ENCODE assay signal across 23 cellular contexts in genomic region chr2:6254446-6254845, GRCh38.
DNase-seq lines count a peak whose midpoint lies in the region.
"Had no signal": no experiment of that assay in that cellular context is flagged by ENCODE, and none has a peak within 500 bp of the region (broad histone marks: within the 10 kb centered on the region; RNA-seq: fewer than 3 reads in every experiment).

No MANE protein-coding gene starts in this region.

- intact Hi-C loops in cardiac septum (cut with DNase I) = no loop called here

- DNase-seq in NCI-H2081 (lab: John Stamatoyannopoulos, UW) (peak; percentile 39 to 86), NCI-H2081 treated with DMSO at 0.1 percent for 48 hours (lab: John Stamatoyannopoulos, UW) (no peak), NCI-H1694 treated with DMSO at 0.1 percent for 48 hours (lab: John Stamatoyannopoulos, UW) (peak; percentile 87), NCI-H748 (lab: John Stamatoyannopoulos, UW; ENCODE audit: unreplicated experiment) (peak; percentile 93), left kidney (ENCODE audit: low read depth, low spot score) (peak; percentile 11), medulla oblongata (ENCODE audit: extremely low spot score) (no peak), cardiac septum (ENCODE audit: low spot score) (no peak)
- DNase-seq in activated CD4-positive, alpha-beta T cell treated with anti-CD3 and anti-CD28 coated beads, Interleukin-2, amount 50 U/mL, for 1 hour = no peak
- DNase-seq: activated CD4-positive, alpha-beta memory T cell treated with anti-CD3 and anti-CD28 coated beads for 36 hours; activated effector memory CD4-positive, alpha-beta T cell treated with Interleukin-2 at 50 U/mL for 16 hours; activated naive CD8-positive, alpha-beta T cell treated with anti-CD3 and anti-CD28 coated beads, Interleukin-2, amount 10 ng/mL, durations not matched to agents 7 days and 5 days; AML-193; Caco-2; effector memory CD4-positive, alpha-beta T cell; foreskin melanocyte; hypothalamus; IMR-90; nephron progenitor cell; pancreas; right lobe of liver; stimulated activated naive CD8-positive, alpha-beta T cell treated with anti-CD3 and anti-CD28 coated beads, Interleukin-15, amount 100 ng/mL, for 72 hours; T-helper 9 cell; tibial artery had no signal

Comparison
In these comparisons a context has a peak if more than half of its experiments do, and no peak if none do; other contexts are left out.
1. DNase-seq: peak in NCI-H2081 (2 of 2), NCI-H1694 treated with DMSO at 0.1 percent for 48 hours (single experiment), NCI-H748 (single experiment) and left kidney (single experiment); none in NCI-H2081 treated with DMSO at 0.1 percent for 48 hours (single experiment), medulla oblongata (single experiment), cardiac septum (single experiment) and activated CD4-positive, alpha-beta T cell treated with anti-CD3 and anti-CD28 coated beads, Interleukin-2, amount 50 U/mL, for 1 hour (single experiment).